Comparison of ENCODE assay signal across 21 cellular contexts in the genomic region with DNA sequence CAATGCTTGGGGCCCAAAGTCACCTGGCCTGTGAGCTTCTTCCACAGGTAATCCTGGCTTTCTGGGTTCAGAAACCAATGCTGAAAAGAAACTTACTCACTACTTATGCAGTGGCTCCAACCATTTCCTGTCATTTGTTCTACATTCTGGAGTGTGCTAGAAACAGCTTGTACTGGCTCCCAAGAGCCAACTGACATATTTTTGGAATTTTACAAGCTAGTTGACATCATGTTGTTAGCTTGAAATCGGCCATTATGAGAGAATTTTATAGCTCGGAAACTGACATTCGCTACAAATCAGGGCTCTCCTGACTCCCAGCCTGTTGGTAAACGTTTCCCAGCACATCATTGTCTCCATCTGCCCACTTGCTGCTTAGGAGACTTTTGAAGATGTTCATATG.
DNase-seq lines count a peak whose midpoint lies in the region; ATAC-seq, FAIRE-seq and TF ChIP-seq lines count a peak whose summit lies in the region.
"Had no signal": no experiment of that assay in that cellular context is flagged by ENCODE, and none has a peak within 500 bp of the region (broad histone marks: within the 10 kb centered on the region; RNA-seq: fewer than 3 reads in every experiment).

No MANE protein-coding gene starts in this region.

- H3K4me3 ChIP-seq in left ventricle myocardium inferior (no peak overlapping the region), bronchial epithelial cell (ENCODE audit: low read depth, low read length) (no peak overlapping the region), upper lobe of right lung (no peak overlapping the region)

- no peaks in the 10 kb centered on the region for H3K27me3 ChIP-seq in left ventricle myocardium inferior (ENCODE audit: low read depth)
- H3K27me3 ChIP-seq in bronchial epithelial cell (ENCODE audit: control insufficient read depth, insufficient read depth, low read length) = no peaks in the 10 kb centered on the region
- H3K27me3 ChIP-seq in upper lobe of right lung = no peaks in the 10 kb centered on the region

- ATAC-seq in Right ventricle myocardium superior (ENCODE audit: poor library complexity) (no peak), upper lobe of right lung (no peak), left colon (no peak)
- ATAC-seq: stimulated activated memory B cell treated with anti-CD40 and anti-IgM and Interleukin-4, amounts not matched to agents 10 μg/mL and 1 μg/mL and 100 μg/mL, for 72 hours had no signal

- no peak overlapping the region for H3K4me3 Mint-ChIP-seq in mesothelial cell of epicardium
- H3K4me3 Mint-ChIP-seq: activated CD4-positive, alpha-beta T cell treated with anti-CD3 and anti-CD28 coated beads, Interleukin-2, amount 10 ng/mL, durations not matched to agents 7 days and 5 days; CD4-positive, alpha-beta memory T cell; H9; stimulated activated memory B cell treated with anti-CD40 and anti-IgM and Interleukin-4, amounts not matched to agents 10 μg/mL and 1 μg/mL and 100 μg/mL, for 72 hours had no signal

- peak overlapping the region; percentile 44 for H3K27ac Mint-ChIP-seq in mesothelial cell of epicardium
- H3K27ac Mint-ChIP-seq: activated CD4-positive, alpha-beta T cell treated with anti-CD3 and anti-CD28 coated beads, Interleukin-2, amount 10 ng/mL, durations not matched to agents 7 days and 5 days; H9 had no signal

- intact Hi-C loops in left ventricle myocardium inferior (cut with micrococcal nuclease) = loop anchor here (10.0 kb wide), 1 partner anchor 377 kb away; no protein-coding TSS in a partner anchor
- intact Hi-C loops in Right ventricle myocardium superior (cut with DNase I) = loop anchor here (10.0 kb wide), 2 partner anchors 87 to 377 kb away; no protein-coding TSS in a partner anchor
- intact Hi-C loops in upper lobe of right lung (cut with DNase I) = loop anchor here (5.0 kb wide), 1 partner anchor 179 kb away; no protein-coding TSS in a partner anchor
- intact Hi-C loops in left colon (cut with DNase I, micrococcal nuclease) = loop anchor here in 1 of 2 donors (10.0 kb wide), 1 partner anchor 177 kb away; no protein-coding TSS in a partner anchor

- H3K4me1 ChIP-seq in left ventricle myocardium inferior (peaks cover 39% of the 10 kb centered on the region), upper lobe of right lung (peaks cover 19% of the 10 kb centered on the region)

- H3K4me1 Mint-ChIP-seq in mesothelial cell of epicardium = peaks cover 18% of the 10 kb centered on the region

- FAIRE-seq in bronchial epithelial cell (lab: Jason Lieb, UNC) = no peak
- FAIRE-seq: A204.1, TTC549 had no signal

- H3K27ac ChIP-seq in left ventricle myocardium inferior (replicated peaks) (peak overlapping the region; percentile 59), upper lobe of right lung (peak overlapping the region; percentile 38)
- H3K27ac ChIP-seq: KMS-11 had no signal

- H3K36me3 ChIP-seq in left ventricle myocardium inferior = no peaks in the 10 kb centered on the region
- H3K36me3 ChIP-seq in bronchial epithelial cell (ENCODE audit: control insufficient read depth, insufficient read depth, low read length) = no peaks in the 10 kb centered on the region
- H3K36me3 ChIP-seq in upper lobe of right lung = no peaks in the 10 kb centered on the region

- H3K36me3 Mint-ChIP-seq in mesothelial cell of epicardium = peaks cover 13% of the 10 kb centered on the region

- DNase-seq in left ventricle myocardium inferior (no peak), Right ventricle myocardium superior (no peak), bronchial epithelial cell (ENCODE audit: low read depth) (peak; percentile 25), mesothelial cell of epicardium (ENCODE audit: low spot score in 2 of 2, unreplicated experiment in 2 of 2) (no peak), upper lobe of right lung (no peak), kidney glomerular epithelial cell (lab: John Stamatoyannopoulos, UW) (no peak), cerebellum (ENCODE audit: low spot score) (no peak), left colon (no peak)
- DNase-seq: activated CD4-positive, alpha-beta T cell treated with anti-CD3 and anti-CD28 coated beads, Interleukin-2, amount 10 ng/mL, durations not matched to agents 7 days and 5 days; activated naive CD4-positive, alpha-beta T cell treated with Interleukin-2 at 50 U/mL for 16 hours; CD4-positive, alpha-beta memory T cell; cortex of kidney; DMS79; erythroblast; H9; NCI-H1105; nucleus accumbens had no signal

- H3K9me3 ChIP-seq in left ventricle myocardium inferior (replicated peaks) (peaks cover 11% of the 10 kb centered on the region), upper lobe of right lung (no peaks in the 10 kb centered on the region)

- peaks cover 19% of the 10 kb centered on the region for H3K9me3 Mint-ChIP-seq in mesothelial cell of epicardium

- no peak for TF ChIP-seq CTCF in left ventricle myocardium inferior (IDR thresholded peaks at IDR 0.05; ENCODE audit: borderline replicate concordance)
- no peak for TF ChIP-seq CTCF in bronchial epithelial cell (IDR thresholded peaks at IDR 0.05; ENCODE audit: insufficient read depth, low read length, severe bottlenecking)
- TF ChIP-seq CTCF in mesothelial cell of epicardium (IDR thresholded peaks at IDR 0.05; ENCODE audit: unreplicated experiment) = no peak
- TF ChIP-seq CTCF in upper lobe of right lung (IDR thresholded peaks at IDR 0.05) = no peak

- H3K27me3 Mint-ChIP-seq in mesothelial cell of epicardium (ENCODE audit: low read depth) = no peaks in the 10 kb centered on the region
- H3K27me3 Mint-ChIP-seq: CD4-positive, alpha-beta memory T cell; stimulated activated memory B cell treated with anti-CD40 and anti-IgM and Interleukin-4, amounts not matched to agents 10 μg/mL and 1 μg/mL and 100 μg/mL, for 72 hours had no signal
